ENCODE assay signal across 10 cellular contexts in genomic region chr9:114383866-114384231, GRCh38. TPM values are rescaled to one million over a fixed set of nuclear protein-coding genes. Genes with fewer than 3 reads are reported as not detected.
DNase-seq lines count a peak whose midpoint lies in the region; ATAC-seq and TF ChIP-seq lines count a peak whose summit lies in the region.
"Had no signal": no experiment of that assay in that cellular context is flagged by ENCODE, and none has a peak within 500 bp of the region (broad histone marks: within the 10 kb centered on the region; RNA-seq: fewer than 3 reads in every experiment).

No MANE protein-coding gene starts in this region.

- H3K4me2 ChIP-seq in DOHH2 (ENCODE audit: low read length), result peak overlapping the region; percentile 87
- peak overlapping the region; percentile 97 for H3K4me2 ChIP-seq in Loucy (ENCODE audit: low read depth, low read length, poor library complexity, severe bottlenecking)

- H3K27ac ChIP-seq in DOHH2 (ENCODE audit: low read depth, low read length), result peak overlapping the region; percentile 95
- peak overlapping the region in 57 of 59 donors; percentile 7 to 96 (median 87) for H3K27ac ChIP-seq in dorsolateral prefrontal cortex
- peak overlapping the region; percentile 74 for H3K27ac ChIP-seq in rectal smooth muscle tissue (ENCODE audit: low read depth, low read length)

- DNase-seq in dorsolateral prefrontal cortex, result no peak
- no peak for DNase-seq in NCI-H1417 (lab: John Stamatoyannopoulos, UW)
- no peak for DNase-seq in NCI-H526 (lab: John Stamatoyannopoulos, UW)
- DNase-seq: body of pancreas; stimulated activated CD4-positive, alpha-beta T cell treated with anti-CD3 and anti-CD28 coated beads, Interleukin-2, amount 100 ng/mL, for 24 hours had no signal

- H3K4me1 ChIP-seq in DOHH2 (ENCODE audit: control insufficient read depth, low read length), result peaks cover 79% of the 10 kb centered on the region
- peaks cover 61% of the 10 kb centered on the region for H3K4me1 ChIP-seq in Loucy (ENCODE audit: insufficient read depth, low read length, poor library complexity, severe bottlenecking)
- H3K4me1 ChIP-seq in rectal smooth muscle tissue (ENCODE audit: control insufficient read depth, insufficient read depth, low read length), result peaks cover 41% of the 10 kb centered on the region

- ATAC-seq in GM21423 (IDR thresholded peaks at IDR 0.05; ENCODE audit: unreplicated experiment), result no peak
- no peak for ATAC-seq in HG03521 (IDR thresholded peaks at IDR 0.05; ENCODE audit: unreplicated experiment)
- ATAC-seq: body of pancreas had no signal

- H3K9ac ChIP-seq in Loucy (ENCODE audit: low read depth, low read length, poor library complexity, severe bottlenecking), result peak overlapping the region; percentile 78
- H3K9ac ChIP-seq in rectal smooth muscle tissue (ENCODE audit: low read length), result no peak overlapping the region

- no peaks in the 10 kb centered on the region for H3K27me3 ChIP-seq in DOHH2 (ENCODE audit: control insufficient read depth, low read length)
- no peaks in the 10 kb centered on the region for H3K27me3 ChIP-seq in Loucy (ENCODE audit: insufficient read depth, low read length, poor library complexity, severe bottlenecking)
- no peaks in the 10 kb centered on the region for H3K27me3 ChIP-seq in dorsolateral prefrontal cortex
- no peaks in the 10 kb centered on the region for H3K27me3 ChIP-seq in rectal smooth muscle tissue (ENCODE audit: control insufficient read depth, insufficient read depth, low read length)
- H3K27me3 ChIP-seq: body of pancreas had no signal

- H3F3A ChIP-seq in DOHH2 (ENCODE audit: control insufficient read depth, insufficient read depth) (peaks cover 25% of the 10 kb centered on the region), Loucy (ENCODE audit: low read depth) (peaks cover 11% of the 10 kb centered on the region; the same call in 1 of the 2 replicates)

- H3K36me3 ChIP-seq in DOHH2 (ENCODE audit: control insufficient read depth, low read length) (peaks cover 97% of the 10 kb centered on the region), Loucy (ENCODE audit: insufficient read depth, low read length) (peaks cover 18% of the 10 kb centered on the region), rectal smooth muscle tissue (ENCODE audit: control insufficient read depth, insufficient read depth, low read length) (peaks cover 12% of the 10 kb centered on the region)

- H2AFZ ChIP-seq in Loucy (ENCODE audit: low read length), result no peak overlapping the region

- no peak for TF ChIP-seq CTCF in DOHH2 (IDR thresholded peaks at IDR 0.05; ENCODE audit: low read depth, low read length, poor library complexity, severe bottlenecking)
- TF ChIP-seq CTCF in Loucy (conservative IDR thresholded peaks at IDR 0.05; ENCODE audit: low read length), result no peak
- TF ChIP-seq CTCF in dorsolateral prefrontal cortex (IDR thresholded peaks at IDR 0.05 in 54 of 56, conservative IDR thresholded peaks at IDR 0.05 in 2 of 56; ENCODE audit: low read depth in 1 of 56, partially characterized antibody in 56 of 56), result no peak

- H3K79me2 ChIP-seq in DOHH2 (ENCODE audit: control insufficient read depth, low read length) (peaks cover 99% of the 10 kb centered on the region), Loucy (ENCODE audit: insufficient read depth, low read length) (peaks cover 93% of the 10 kb centered on the region)

- intact Hi-C loops in dorsolateral prefrontal cortex (cut with DNase I), result no loop called here

- no peaks in the 10 kb centered on the region for H3K9me2 ChIP-seq in DOHH2 (replicated peaks; ENCODE audit: control insufficient read depth, low read length)
- no peaks in the 10 kb centered on the region for H3K9me2 ChIP-seq in Loucy (replicated peaks; ENCODE audit: low read depth, low read length)

- H4K20me1 ChIP-seq in DOHH2 (ENCODE audit: control insufficient read depth, insufficient read depth, low read depth, low read length) (peaks cover 4% of the 10 kb centered on the region; the same call in 1 of the 2 replicates), Loucy (ENCODE audit: insufficient read depth, low read length, poor library complexity, severe bottlenecking) (peaks cover 39% of the 10 kb centered on the region)

- H3K4me3 ChIP-seq in DOHH2 (ENCODE audit: low read length) (peak overlapping the region; percentile 78), Loucy (ENCODE audit: low read length, poor library complexity, severe bottlenecking) (peak overlapping the region; percentile 90), dorsolateral prefrontal cortex (peak overlapping the region in 7 of 59 donors; percentile 1 to 22 (median 13)), rectal smooth muscle tissue (ENCODE audit: low read length) (peak overlapping the region; percentile 51)
- H3K4me3 ChIP-seq: body of pancreas had no signal

- H3K9me3 ChIP-seq in DOHH2 (ENCODE audit: control insufficient read depth, insufficient read depth, low read length), result no peaks in the 10 kb centered on the region
- H3K9me3 ChIP-seq in Loucy (ENCODE audit: insufficient read depth, low read depth, low read length), result no peaks in the 10 kb centered on the region
- H3K9me3 ChIP-seq: body of pancreas had no signal

RNA-seq across cellular contexts. Expression of gene AKNA, which starts 3.9 kb away (rescaled TPM):
- total RNA-seq in dorsolateral prefrontal cortex, result 10 to 100 TPM; 11.0 to 34.9 (median 19.3) TPM

RNA-seq across cellular contexts. Expression of gene ORM2, which starts 54.2 kb away (rescaled TPM):
- total RNA-seq in dorsolateral prefrontal cortex, result under 1 TPM in 1 of 120 experiments, not detected in 119; 0.72 TPM
- total RNA-seq: body of pancreas had no signal
